1 cellular context compared by ENCODE assay signal in genomic region chr15:101558217-101558941, GRCh38.
A peak's percentile ranks its signal among the peaks of the same experiment; 100 is the strongest.
TF ChIP-seq lines count a peak whose summit lies in the region.

No MANE protein-coding gene starts in this region.

TF ChIP-seq in HepG2, 621 proteins besides CTCF, POLR2A, EP300 and RAD21 (continued from another document):
- TF ChIP-seq ZNF331 (CRISPR knock-in tag; IDR thresholded peaks at IDR 0.05) (peak; percentile 19; the same call in 1 of the 2 replicates), CEBPB (IDR thresholded peaks at IDR 0.05; ENCODE audit: borderline replicate concordance, low read depth, low read length) (peak; percentile 66), PAXIP1 (CRISPR knock-in tag; conservative IDR thresholded peaks at IDR 0.05) (peak; percentile 45; the same call in 1 of the 2 replicates), HOXA3 (CRISPR knock-in tag; IDR thresholded peaks at IDR 0.05) (peak; percentile 74; the same call in 1 of the 2 replicates), THRA (CRISPR knock-in tag; IDR thresholded peaks at IDR 0.05; ENCODE audit: borderline replicate concordance) (peak; percentile 52; the same call in 1 of the 2 replicates), CENPBD1 (CRISPR knock-in tag; IDR thresholded peaks at IDR 0.05; ENCODE audit: borderline replicate concordance, low read depth) (no peak), CREB1 (IDR thresholded peaks at IDR 0.05) (no peak), CREB1 (CRISPR knock-in tag; IDR thresholded peaks at IDR 0.05) (peak; percentile 32; the same call in 1 of the 2 replicates), THAP11 (CRISPR knock-in tag; IDR thresholded peaks at IDR 0.05) (0 out of 2 replicates have a peak, but pooled peaks have one; percentile 14), FOSL1 (CRISPR knock-in tag; IDR thresholded peaks at IDR 0.05; ENCODE audit: borderline replicate concordance) (no peak), LCORL (IDR thresholded peaks at IDR 0.05) (no peak), LCORL (CRISPR knock-in tag; IDR thresholded peaks at IDR 0.05) (peak; percentile 49; the same call in 1 of the 2 replicates), YY1 (IDR thresholded peaks at IDR 0.05; ENCODE audit: insufficient read depth, insufficient replicate concordance, low read depth, low read length) (peak; percentile 79), ZNF710 (CRISPR knock-in tag; IDR thresholded peaks at IDR 0.05; ENCODE audit: borderline replicate concordance) (no peak), GTF3A (CRISPR knock-in tag; conservative IDR thresholded peaks at IDR 0.05) (no peak), ZNF383 (CRISPR knock-in tag; IDR thresholded peaks at IDR 0.05; ENCODE audit: borderline replicate concordance) (no peak), ZNF766 (CRISPR knock-in tag; IDR thresholded peaks at IDR 0.05; ENCODE audit: borderline replicate concordance) (0 out of 2 replicates have a peak, but pooled peaks have one; percentile 37), ZBTB43 (CRISPR knock-in tag; conservative IDR thresholded peaks at IDR 0.05) (peak; percentile 68; the same call in 1 of the 2 replicates), NFIC (IDR thresholded peaks at IDR 0.05; ENCODE audit: low read length) (peak; percentile 63; the same call in 1 of the 2 replicates), TEAD3 (CRISPR knock-in tag; optimal IDR thresholded peaks at IDR 0.05; ENCODE audit: borderline replicate concordance) (peak; percentile 46), SP5 (CRISPR knock-in tag; IDR thresholded peaks at IDR 0.05; ENCODE audit: borderline replicate concordance, low read depth) (peak; percentile 33; the same call in 1 of the 2 replicates), CCAR2 (optimal IDR thresholded peaks at IDR 0.05; ENCODE audit: low read depth, low read length) (no peak), MED1 (CRISPR knock-in tag; IDR thresholded peaks at IDR 0.05) (peak; percentile 50; the same call in 1 of the 2 replicates), CEBPG (CRISPR knock-in tag; IDR thresholded peaks at IDR 0.05) (peak; percentile 64), ZNF790 (CRISPR knock-in tag; IDR thresholded peaks at IDR 0.05; ENCODE audit: borderline replicate concordance) (no peak), ZNF569 (CRISPR knock-in tag; IDR thresholded peaks at IDR 0.05; ENCODE audit: borderline replicate concordance) (no peak), HNF4A (CRISPR knock-in tag; IDR thresholded peaks at IDR 0.05) (peak; percentile 61), NCOA2 (CRISPR knock-in tag; IDR thresholded peaks at IDR 0.05) (peak; percentile 27; the same call in 1 of the 2 replicates), SALL1 (CRISPR knock-in tag; IDR thresholded peaks at IDR 0.05) (peak; percentile 20; the same call in 1 of the 2 replicates), RXRA (CRISPR knock-in tag; IDR thresholded peaks at IDR 0.05) (0 out of 2 replicates have a peak, but pooled peaks have one; percentile 42), SRY (CRISPR knock-in tag; IDR thresholded peaks at IDR 0.05) (no peak), TFAP4 (IDR thresholded peaks at IDR 0.05; ENCODE audit: borderline replicate concordance, low read depth) (peak; percentile 11; the same call in 1 of the 2 replicates), NR3C1 (CRISPR knock-in tag; IDR thresholded peaks at IDR 0.05) (no peak), MAX (IDR thresholded peaks at IDR 0.05) (0 out of 2 replicates have a peak, but pooled peaks have one; percentile 20), SOX5 (CRISPR knock-in tag; IDR thresholded peaks at IDR 0.05; ENCODE audit: borderline replicate concordance) (0 out of 2 replicates have a peak, but pooled peaks have one; percentile 21), ZNF253 (CRISPR knock-in tag; IDR thresholded peaks at IDR 0.05; ENCODE audit: borderline replicate concordance) (no peak)
